15 cellular contexts compared by ENCODE assay signal in the genomic region with DNA sequence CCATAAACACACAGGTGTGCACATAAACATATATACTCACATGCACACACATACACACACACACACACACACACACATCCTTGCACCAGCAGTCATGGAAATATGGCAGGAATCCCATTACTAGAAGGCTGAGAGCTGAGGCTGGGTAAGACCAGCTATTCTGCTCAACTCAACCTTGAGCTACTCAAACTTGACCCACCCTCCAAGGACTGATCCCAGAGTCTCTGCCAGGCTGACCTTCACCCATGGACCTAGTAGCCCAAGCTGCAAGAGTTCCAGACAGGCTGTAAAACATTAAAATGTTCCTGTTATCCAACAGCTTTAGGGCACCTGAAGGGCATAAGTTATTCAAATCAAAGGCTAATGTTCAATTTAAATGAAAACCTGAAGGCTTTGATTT.
"Had no signal": no experiment of that assay in that cellular context is flagged by ENCODE, and none has a peak within 500 bp of the region (broad histone marks: within the 10 kb centered on the region; RNA-seq: fewer than 3 reads in every experiment).

No MANE protein-coding gene starts in this region.

- H3K9me2 ChIP-seq: SK-N-SH had no signal

- H3K27ac ChIP-seq: PC-9, Peyer's patch had no signal

- H3K4me1 Mint-ChIP-seq: T-cell had no signal

- H3K9me3 Mint-ChIP-seq: T-cell; T-helper 1 cell treated with Interleukin-12 subunit alpha and Interleukin-12 subunit beta and Interleukin-4 antibody, amounts not matched to agents 30 μg/mL and 1 μg/mL, for 36 hours had no signal

- DNase-seq: IMR-90, Karpas-422, KG1, MG63, NCI-H1417 treated with DMSO at 0.1 percent for 48 hours, NCI-H2081 treated with DMSO at 0.1 percent for 48 hours, NCI-H510A, NCI-H524 treated with DMSO at 0.1 percent for 48 hours, PC-9, Peyer's patch, Right ventricle myocardium superior, SK-N-SH, SW 1271, T-cell had no signal

- H3K36me3 Mint-ChIP-seq: T-cell had no signal

- H3K36me3 ChIP-seq: MG63, Peyer's patch had no signal

- H3K27me3 ChIP-seq: MG63, Peyer's patch had no signal

- H3K4me1 ChIP-seq: Peyer's patch had no signal

- H3K4me3 ChIP-seq: MG63, PC-9, Peyer's patch had no signal

- H3K27ac Mint-ChIP-seq: T-cell; T-helper 1 cell treated with Interleukin-12 subunit alpha and Interleukin-12 subunit beta and Interleukin-4 antibody, amounts not matched to agents 30 μg/mL and 1 μg/mL, for 36 hours had no signal

- H3K4me2 ChIP-seq: PC-9, SK-N-SH had no signal

- H2AFZ ChIP-seq: PC-9 had no signal

- H3K4me3 Mint-ChIP-seq: T-cell; T-helper 1 cell treated with Interleukin-12 subunit alpha and Interleukin-12 subunit beta and Interleukin-4 antibody, amounts not matched to agents 30 μg/mL and 1 μg/mL, for 36 hours had no signal
